ENCODE assay signal across 18 cellular contexts in the genomic region with DNA sequence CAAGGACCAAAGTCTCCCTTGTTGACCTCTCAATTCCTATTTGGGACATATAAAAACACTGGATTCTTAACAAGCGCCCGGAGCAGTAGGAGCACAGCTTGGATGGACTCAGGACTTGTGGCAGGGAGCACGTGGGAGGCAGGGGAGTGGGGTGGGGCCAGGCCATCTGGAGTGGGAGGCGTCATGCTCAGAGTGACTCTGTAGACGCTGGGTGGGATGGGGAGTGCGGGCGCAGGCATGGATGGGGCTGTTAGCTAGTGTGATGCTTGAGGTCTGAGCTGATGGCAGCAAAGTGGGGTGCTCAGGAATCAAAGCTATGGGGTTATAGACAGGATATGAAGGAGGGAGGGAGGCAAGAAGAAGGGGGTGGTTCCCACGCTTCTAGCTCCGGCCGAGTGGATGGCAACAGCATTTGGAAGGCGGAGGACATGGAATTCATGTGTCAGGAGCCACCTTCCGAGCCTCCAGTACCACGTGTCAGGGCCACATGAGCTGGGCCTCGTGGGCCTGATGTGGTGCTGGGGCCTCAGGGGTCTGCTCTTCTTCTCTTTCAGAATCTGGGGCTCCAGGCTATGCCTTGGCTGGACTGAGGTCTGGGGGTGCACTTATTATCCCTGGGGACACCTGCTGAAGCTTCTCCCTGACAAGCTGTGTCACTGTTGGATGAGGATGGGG. TPM values are rescaled to one million over a fixed set of nuclear protein-coding genes. Genes with fewer than 3 reads are reported as not detected.
DNase-seq lines count a peak whose midpoint lies in the region; ATAC-seq, FAIRE-seq and TF ChIP-seq lines count a peak whose summit lies in the region.
"Had no signal": no experiment of that assay in that cellular context is flagged by ENCODE, and none has a peak within 500 bp of the region (broad histone marks: within the 10 kb centered on the region; RNA-seq: fewer than 3 reads in every experiment).

No MANE protein-coding gene starts in this region.

- POLR2A ChIA-PET in AG04450 (lab: Yijun Ruan, JAX), result no interaction called here

- 79 to 89% methylated on average over 14 of the region's 14 CpGs for WGBS in pancreas, 2 donors

- H3K4me3 ChIP-seq in AG04450 (ENCODE audit: low read depth, low read length) (no peak overlapping the region), pancreas (no peak overlapping the region), left lung (no peak overlapping the region)

- H3K36me3 ChIP-seq in pancreas (no peaks in the 10 kb centered on the region), left lung (no peaks in the 10 kb centered on the region)

- no peak for FAIRE-seq in pancreas (lab: Jason Lieb, UNC)
- FAIRE-seq: HTR-8/SVneo had no signal

- TF ChIP-seq CTCF in AG04450 (IDR thresholded peaks at IDR 0.05; ENCODE audit: low read depth, low read length) (no peak), pancreas (IDR thresholded peaks at IDR 0.05) (no peak), left lung (IDR thresholded peaks at IDR 0.05) (no peak)

- no peak for DNase-seq in AG04450 (ENCODE audit: low read depth, low spot score)
- DNase-seq in Ammon's horn (ENCODE audit: low spot score), result peak; percentile 23
- peak; percentile 43 for DNase-seq in cerebellum (ENCODE audit: low spot score)
- DNase-seq in pancreas, result peak in 1 of 6 donors; percentile 50
- DNase-seq in NCI-H1105 (lab: John Stamatoyannopoulos, UW), result no peak
- DNase-seq in left lung, result no peak
- DNase-seq in epidermal melanocyte (ENCODE audit: insufficient read length, low spot score), result no peak
- DNase-seq: Calu3; CD4-positive, alpha-beta memory T cell; DMS53; H7; MV-4-11; NCI-H1417 treated with DMSO at 0.1 percent for 48 hours; NCI-H1930; NCI-H446 treated with DMSO at 0.1 percent for 48 hours had no signal

- peak overlapping the region; percentile 11 for H3K27ac ChIP-seq in AG04450 (ENCODE audit: low read depth, low read length)
- no peak overlapping the region for H3K27ac ChIP-seq in pancreas
- H3K27ac ChIP-seq in left lung, result no peak overlapping the region
- H3K27ac ChIP-seq: HL-60 had no signal

- no peaks in the 10 kb centered on the region for H3K27me3 ChIP-seq in AG04450 (ENCODE audit: control insufficient read depth, insufficient read depth, low read length)
- H3K27me3 ChIP-seq in pancreas, result no peaks in the 10 kb centered on the region
- no peaks in the 10 kb centered on the region for H3K27me3 ChIP-seq in left lung

- ATAC-seq in pancreas (peak in 3 of 4 donors; percentile 17 to 44 (median 22)), left lung (no peak)

- H3K9me3 ChIP-seq in AG04450 (ENCODE audit: control insufficient read depth, insufficient read depth, low read length) (no peaks in the 10 kb centered on the region; the same call in 1 of the 2 replicates), pancreas (no peaks in the 10 kb centered on the region), left lung (no peaks in the 10 kb centered on the region)

- CTCF ChIA-PET in AG04450 (lab: Charles Lee), result no interaction called here

- H3K4me1 ChIP-seq in pancreas (no peaks in the 10 kb centered on the region), left lung (peaks cover 0 to 4% of the 10 kb centered on the region in 2 donors)

- intact Hi-C loops in pancreas (cut with DNase I) (loop anchor here in 1 of 3 donors (5.0 to 10.0 kb wide), 2 partner anchors 380 to 773 kb away; no protein-coding TSS in a partner anchor), left lung (cut with DNase I) (no loop called here)

RNA-seq across cellular contexts. Expression of a gene that starts 26.2 kb away (rescaled TPM):
- 306 and 310 TPM in 2 replicates for polyA plus RNA-seq in AG04450 (2011; rRNA removed)
- polyA minus RNA-seq in AG04450 (2011; rRNA and poly(A)+ RNA removed), result 116 and 134 TPM in 2 replicates
- 580 TPM for total RNA-seq in cerebellum
- 100 to 1,000 TPM in 5 of 6 donors, 10 to 100 TPM in 1; 78.8 to 726 (median 175) TPM for total RNA-seq in pancreas
- polyA plus RNA-seq in pancreas, result 1,000 to 10,000 TPM; 1,023 to 1,150 TPM
- 10 to 100 TPM; 15.9 to 47.1 TPM for total RNA-seq in left lung
- total RNA-seq: Calu3; CD4-positive, alpha-beta memory T cell had no signal
- polyA plus RNA-seq: CD4-positive, alpha-beta memory T cell had no signal

RNA-seq across cellular contexts. Expression of a gene that starts 51.4 kb away (rescaled TPM):
- polyA plus RNA-seq in AG04450 (2011; rRNA removed), result not detected in 2 replicates
- not detected in 2 replicates for polyA minus RNA-seq in AG04450 (2011; rRNA and poly(A)+ RNA removed)
- total RNA-seq in cerebellum, result under 0.01 TPM
- total RNA-seq in pancreas, result under 1 TPM in 3 of 6 donors, not detected in 3; 0.03 TPM
- polyA plus RNA-seq in pancreas, result under 1 TPM; 0.02 to 0.80 TPM
- total RNA-seq in left lung, result not detected
- total RNA-seq: CD4-positive, alpha-beta memory T cell; H7 had no signal
- polyA plus RNA-seq: BJ; CD4-positive, alpha-beta memory T cell had no signal

Comparison
In these comparisons a context has a peak if more than half of its experiments do, and no peak if none do; other contexts are left out.
1. DNase-seq: peak in Ammon's horn (single experiment) and cerebellum (single experiment); none in AG04450 (single experiment), NCI-H1105 (single experiment), left lung (0 of 2) and epidermal melanocyte (single experiment).